In the genomic region with DNA sequence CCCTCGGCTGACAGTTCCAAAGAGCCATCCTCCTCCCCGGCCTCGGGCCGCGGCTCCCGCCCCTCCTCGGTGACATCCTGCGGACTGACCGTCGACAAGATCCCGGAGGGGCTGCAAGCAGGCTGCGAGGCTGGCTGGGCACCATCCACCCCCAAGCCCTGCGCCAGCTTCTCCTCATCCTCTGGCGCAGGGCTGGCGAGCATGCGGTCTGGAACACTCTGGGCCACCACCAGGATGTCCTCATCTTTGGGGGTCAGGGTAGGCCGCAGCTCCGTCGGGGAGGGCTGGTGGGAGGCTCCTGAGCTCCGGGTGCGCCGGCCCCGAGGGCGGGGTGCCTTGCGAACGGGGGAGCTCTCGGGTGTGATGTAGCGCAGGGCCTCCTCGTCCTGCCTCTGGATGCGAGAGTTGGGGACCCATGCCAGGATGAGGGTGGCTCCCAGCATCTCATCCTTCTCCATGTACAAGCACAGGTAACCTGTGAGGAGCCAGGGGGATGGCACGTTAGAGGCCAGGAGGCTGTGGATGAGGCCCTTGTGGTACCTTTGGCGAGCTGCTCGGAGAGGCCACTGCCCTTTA, we compare ENCODE assay signal across 18 cellular contexts. TPM values are rescaled to one million over a fixed set of nuclear protein-coding genes. Genes with fewer than 3 reads are reported as not detected.
A peak's percentile ranks its signal among the peaks of the same experiment; 100 is the strongest.
DNase-seq lines count a peak whose midpoint lies in the region; ATAC-seq, FAIRE-seq and TF ChIP-seq lines count a peak whose summit lies in the region.
"Had no signal": no experiment of that assay in that cellular context is flagged by ENCODE, and none has a peak within 500 bp of the region (broad histone marks: within the 10 kb centered on the region; RNA-seq: fewer than 3 reads in every experiment).

No MANE protein-coding gene starts in this region.

- H3K27ac ChIP-seq in VCaP (peak overlapping the region; percentile 79), kidney (ENCODE audit: low read depth in 2 of 2, low read length in 2 of 2) (no peak overlapping the region), spleen (no peak overlapping the region)

- no peak overlapping the region for H3K9ac ChIP-seq in kidney (ENCODE audit: low read length in 2 of 2)

- TF ChIP-seq CTCF in VCaP (conservative IDR thresholded peaks at IDR 0.05) = no peak
- TF ChIP-seq CTCF in kidney (IDR thresholded peaks at IDR 0.05; ENCODE audit: borderline replicate concordance, extremely low read depth, insufficient read depth) = no peak
- TF ChIP-seq CTCF in spleen (IDR thresholded peaks at IDR 0.05 in 8 of 11, conservative IDR thresholded peaks at IDR 0.05 in 3 of 11) = no peak

- no peak for FAIRE-seq in kidney (lab: Jason Lieb, UNC)
- FAIRE-seq: G401.6, GM12891, GM19239, H54 had no signal

- ATAC-seq in left ventricle myocardium superior (no peak), Right ventricle myocardium superior (ENCODE audit: poor library complexity) (no peak), GM21717 (IDR thresholded peaks at IDR 0.05; ENCODE audit: unreplicated experiment) (no peak), GM21526 (IDR thresholded peaks at IDR 0.05; ENCODE audit: low FRiP score, unreplicated experiment) (no peak)
- ATAC-seq: GM23338 had no signal

- H3K36me3 ChIP-seq in kidney (ENCODE audit: control insufficient read depth in 1 of 2, insufficient read depth in 2 of 2, low read length in 2 of 2) = peaks cover 4 to 13% of the 10 kb centered on the region in 2 donors
- H3K36me3 ChIP-seq in spleen = peaks cover 0 to 54% (median 4%) of the 10 kb centered on the region in 6 donors

- intact Hi-C loops in left ventricle myocardium superior (cut with micrococcal nuclease) (no loop called here), Right ventricle myocardium superior (cut with DNase I) (no loop called here), kidney (cut with DNase I) (no loop called here), spleen (cut with DNase I; ENCODE audit: low total_unique reads) (no loop called here)

- H3K4me1 ChIP-seq in kidney (ENCODE audit: control insufficient read depth in 1 of 2, insufficient read depth in 1 of 2, low read depth in 1 of 2, low read length in 2 of 2) (peaks cover 5 to 6% of the 10 kb centered on the region in 2 donors), spleen (peaks cover 0 to 22% (median 17%) of the 10 kb centered on the region in 6 donors)
- H3K4me1 ChIP-seq: BE2C had no signal

- 93 to 95% (median 93%) methylated on average over 23 to 33 of the region's 33 CpGs for WGBS in spleen, 5 donors

- DNase-seq in left ventricle myocardium superior = peak; percentile 23
- no peak for DNase-seq in Right ventricle myocardium superior
- DNase-seq in kidney = peak; percentile 53
- peak; percentile 67 for DNase-seq in spleen
- DNase-seq: BE2C; C1 segment of cervical spinal cord; CD4-positive, CD25-positive, alpha-beta regulatory T cell; CD8-positive, alpha-beta memory T cell; COR-L47; DMS 273 treated with DMSO at 0.1 percent for 48 hours had no signal

- no peaks in the 10 kb centered on the region for H3K27me3 ChIP-seq in spleen (replicated peaks in 1 of 7)
- H3K27me3 ChIP-seq: BE2C had no signal

- H3K4me3 ChIP-seq in kidney (ENCODE audit: low read length in 2 of 2) (no peak overlapping the region), spleen (no peak overlapping the region)
- H3K4me3 ChIP-seq: GM23338 had no signal

- H3K9me3 ChIP-seq in kidney (ENCODE audit: control insufficient read depth in 1 of 2, low read length in 2 of 2) (no peaks in the 10 kb centered on the region), spleen (peaks cover 0 to 5% (median 0%) of the 10 kb centered on the region in 8 donors)
- H3K9me3 ChIP-seq: BE2C had no signal

- TF ChIP-seq POLR2A in spleen (IDR thresholded peaks at IDR 0.05) = no peak

RNA-seq across cellular contexts. Expression of a gene that starts 25.3 kb away (rescaled TPM):
- 13.1 TPM for total RNA-seq in left ventricle myocardium superior
- 14.0 TPM for total RNA-seq in Right ventricle myocardium superior
- total RNA-seq in kidney = 68.0 TPM
- polyA plus RNA-seq in kidney (ENCODE audit: insufficient read depth, low read depth, low replicate concordance) = 9.1 TPM
- total RNA-seq in spleen = 10 to 100 TPM in 6 of 7 donors, 1 to 10 TPM in 1; 5.6 to 33.6 (median 25.5) TPM
- polyA plus RNA-seq in spleen = 1 to 10 TPM; 1.3 to 5.4 (median 3.0) TPM

RNA-seq across cellular contexts. Expression of a gene that starts 26.1 kb away (rescaled TPM):
- total RNA-seq in left ventricle myocardium superior = 5.8 TPM
- 4.5 TPM for total RNA-seq in Right ventricle myocardium superior
- 22.6 TPM for total RNA-seq in kidney
- 5.1 TPM for polyA plus RNA-seq in kidney (ENCODE audit: insufficient read depth, low read depth, low replicate concordance)
- 1 to 10 TPM; 1.2 to 8.3 (median 3.8) TPM for total RNA-seq in spleen
- polyA plus RNA-seq in spleen = under 1 TPM; 0.30 to 0.70 (median 0.64) TPM
- polyA plus RNA-seq: CD4-positive, CD25-positive, alpha-beta regulatory T cell; CD8-positive, alpha-beta memory T cell had no signal
